ENCODE assay signal across 16 cellular contexts in the genomic region with DNA sequence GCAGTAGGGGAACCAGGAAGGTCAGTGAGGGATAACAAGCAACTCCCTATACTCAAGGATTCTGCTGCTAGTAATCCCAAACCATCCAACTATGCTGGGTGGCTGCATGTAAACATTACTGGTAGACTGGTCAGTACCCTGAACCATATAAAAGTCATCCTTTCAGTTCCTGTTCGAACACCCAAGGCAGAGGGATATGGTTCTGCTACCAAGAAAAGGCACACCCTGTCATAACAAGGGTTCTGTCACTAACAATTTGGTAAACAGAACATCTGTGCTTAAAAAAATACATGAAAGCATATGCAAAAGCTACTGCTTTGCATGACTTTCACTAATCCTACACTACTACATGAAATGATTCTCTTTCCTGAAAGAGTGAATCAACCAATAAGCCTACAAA.
DNase-seq lines count a peak whose midpoint lies in the region; ATAC-seq, FAIRE-seq and TF ChIP-seq lines count a peak whose summit lies in the region.
"Had no signal": no experiment of that assay in that cellular context is flagged by ENCODE, and none has a peak within 500 bp of the region (broad histone marks: within the 10 kb centered on the region; RNA-seq: fewer than 3 reads in every experiment).

No MANE protein-coding gene starts in this region.

- no peaks in the 10 kb centered on the region for H3K27me3 Mint-ChIP-seq in CD4-positive, alpha-beta T cell
- H3K27me3 Mint-ChIP-seq: activated T-helper 17 cell treated with anti-CD3 and anti-CD28 coated beads, Interleukin-2, amount 50 U/mL, for 72 hours had no signal

- no peak overlapping the region for H3K4me3 Mint-ChIP-seq in CD4-positive, alpha-beta T cell
- H3K4me3 Mint-ChIP-seq: activated T-helper 17 cell treated with anti-CD3 and anti-CD28 coated beads, Interleukin-2, amount 50 U/mL, for 72 hours; HFFc6 had no signal

- no peak for TF ChIP-seq CTCF in CD4-positive, alpha-beta T cell (IDR thresholded peaks at IDR 0.05)

- POLR2A ChIA-PET in CD4-positive, alpha-beta T cell (lab: Charles Lee): no interaction called here

- FAIRE-seq in H54 (lab: Jason Lieb, UNC): no peak

- no peak for TF ChIP-seq POLR2A in H54 (IDR thresholded peaks at IDR 0.05; ENCODE audit: low read depth, low read length)

- peaks cover 66% of the 10 kb centered on the region for H3K36me3 Mint-ChIP-seq in CD4-positive, alpha-beta T cell (ENCODE audit: low read depth)

- intact Hi-C loops in CD4-positive, alpha-beta T cell (cut with DNase I, micrococcal nuclease): no loop called here

- DNase-seq in NCI-H526 (lab: John Stamatoyannopoulos, UW) (peak; percentile 44 to 47), H54 (ENCODE audit: insufficient read length, low spot score) (no peak), NCI-H510A treated with DMSO at 0.1 percent for 48 hours (lab: John Stamatoyannopoulos, UW) (no peak)
- no peak for DNase-seq in stimulated activated CD4-positive, alpha-beta T cell treated with anti-CD3 and anti-CD28 coated beads, Interleukin-12 subunit alpha, Interleukin-12 subunit beta, amount 100 ng/mL, for 4 hours
- no peak for DNase-seq in CD4-positive, alpha-beta T cell
- DNase-seq: erythroblast, GF-D8, HFFc6, mucosa of descending colon, NCI-H2227 treated with DMSO at 0.1 percent for 48 hours, testis had no signal

- H3K27ac Mint-ChIP-seq in CD4-positive, alpha-beta T cell: no peak overlapping the region
- H3K27ac Mint-ChIP-seq: activated T-helper 17 cell treated with anti-CD3 and anti-CD28 coated beads, Interleukin-2, amount 50 U/mL, for 72 hours; HFFc6 had no signal

- H3K9me3 ChIP-seq in CD4-positive, alpha-beta T cell (ENCODE audit: control insufficient read depth, low read length): no peaks in the 10 kb centered on the region
- H3K9me3 ChIP-seq: breast epithelium, mucosa of descending colon, testis had no signal

- no peaks in the 10 kb centered on the region for H3K4me1 Mint-ChIP-seq in CD4-positive, alpha-beta T cell (ENCODE audit: low read depth)
- H3K4me1 Mint-ChIP-seq: activated T-helper 17 cell treated with anti-CD3 and anti-CD28 coated beads, Interleukin-2, amount 50 U/mL, for 72 hours had no signal

- no peak overlapping the region for H3K27ac ChIP-seq in CD4-positive, alpha-beta T cell (ENCODE audit: low read depth, low read length)
- H3K27ac ChIP-seq: breast epithelium, testis had no signal

- no peaks in the 10 kb centered on the region for H3K27me3 ChIP-seq in CD4-positive, alpha-beta T cell (ENCODE audit: control insufficient read depth, insufficient read depth, low read length)
- H3K27me3 ChIP-seq: breast epithelium, testis had no signal

- H3K9me3 Mint-ChIP-seq in CD4-positive, alpha-beta T cell: no peaks in the 10 kb centered on the region
- H3K9me3 Mint-ChIP-seq: activated T-helper 17 cell treated with anti-CD3 and anti-CD28 coated beads, Interleukin-2, amount 50 U/mL, for 72 hours; HFFc6 had no signal

- ATAC-seq in GM18861 (IDR thresholded peaks at IDR 0.05; ENCODE audit: unreplicated experiment) (peak; percentile 70), GM21526 (IDR thresholded peaks at IDR 0.05; ENCODE audit: low FRiP score, unreplicated experiment) (peak; percentile 94), HG03045 (IDR thresholded peaks at IDR 0.05; ENCODE audit: unreplicated experiment) (peak; percentile 97)
- ATAC-seq in CD4-positive, alpha-beta T cell (ENCODE audit: poor library complexity): no peak
- ATAC-seq: activated T-helper 17 cell treated with anti-CD3 and anti-CD28 coated beads, Interleukin-2, amount 50 U/mL, for 72 hours; mucosa of descending colon had no signal

- CTCF ChIA-PET in CD4-positive, alpha-beta T cell (lab: Charles Lee): no interaction called here

Comparison
In these comparisons a context has a peak if more than half of its experiments do, and no peak if none do; other contexts are left out.
1. DNase-seq: peak in NCI-H526 (2 of 2); none in stimulated activated CD4-positive, alpha-beta T cell treated with anti-CD3 and anti-CD28 coated beads, Interleukin-12 subunit alpha, Interleukin-12 subunit beta, amount 100 ng/mL, for 4 hours (single experiment), H54 (single experiment), CD4-positive, alpha-beta T cell (0 of 10) and NCI-H510A treated with DMSO at 0.1 percent for 48 hours (single experiment).